1 cellular context compared by ENCODE assay signal in the genomic region with DNA sequence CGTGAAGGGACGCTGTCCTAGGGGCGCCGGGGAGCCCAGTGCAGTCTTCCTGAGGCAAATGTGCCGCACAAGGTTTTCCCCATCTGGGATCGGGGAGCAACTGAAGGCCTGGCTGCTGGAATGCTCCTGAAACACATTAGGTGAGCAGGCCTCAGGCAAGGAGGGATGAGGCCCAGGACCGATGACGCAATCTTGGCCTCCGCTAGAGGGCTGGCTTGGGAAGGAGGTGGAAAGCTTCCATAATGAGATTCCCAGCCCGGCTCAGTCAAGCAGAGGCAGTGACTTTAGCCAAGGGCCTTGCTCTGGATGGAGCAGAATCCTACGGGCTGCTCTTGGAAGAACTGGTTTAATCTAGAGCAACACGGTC.
A peak's percentile ranks its signal among the peaks of the same experiment; 100 is the strongest.
TF ChIP-seq lines count a peak whose summit lies in the region.

No MANE protein-coding gene starts in this region.

TF ChIP-seq in K562, 482 proteins besides CTCF, POLR2A, EP300 and RAD21:
- peak; percentile 60; the same call in 1 of the 2 replicates for TF ChIP-seq CEBPG (CRISPR knock-in tag; IDR thresholded peaks at IDR 0.05)
- peak; percentile 39 to 48; a peak in 2 of 4 replicates for TF ChIP-seq CEBPG (tag; conservative IDR thresholded peaks at IDR 0.05 in 1 of 2, IDR thresholded peaks at IDR 0.05 in 1 of 2)
- TF ChIP-seq, protein P1, sequence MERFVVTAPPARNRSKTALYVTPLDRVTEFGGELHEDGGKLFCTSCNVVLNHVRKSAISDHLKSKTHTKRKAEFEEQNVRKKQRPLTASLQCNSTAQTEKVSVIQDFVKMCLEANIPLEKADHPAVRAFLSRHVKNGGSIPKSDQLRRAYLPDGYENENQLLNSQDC (CRISPR knock-in tag; IDR thresholded peaks at IDR 0.05) = no peak
- TF ChIP-seq CEBPB (tag; IDR thresholded peaks at IDR 0.05) = peak; percentile 88
- TF ChIP-seq ZNF197 (CRISPR knock-in tag; IDR thresholded peaks at IDR 0.05; ENCODE audit: low read depth) = no peak
- TF ChIP-seq, protein P2, sequence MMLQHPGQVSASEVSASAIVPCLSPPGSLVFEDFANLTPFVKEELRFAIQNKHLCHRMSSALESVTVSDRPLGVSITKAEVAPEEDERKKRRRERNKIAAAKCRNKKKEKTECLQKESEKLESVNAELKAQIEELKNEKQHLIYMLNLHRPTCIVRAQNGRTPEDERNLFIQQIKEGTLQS (IDR thresholded peaks at IDR 0.05) = peak; percentile 75
- TF ChIP-seq, protein P2 (CRISPR knock-in tag; conservative IDR thresholded peaks at IDR 0.05) = no peak
TF ChIP-seq in K562: peak in this region for 3.
